2 cellular contexts compared by ENCODE assay signal in the genomic region with DNA sequence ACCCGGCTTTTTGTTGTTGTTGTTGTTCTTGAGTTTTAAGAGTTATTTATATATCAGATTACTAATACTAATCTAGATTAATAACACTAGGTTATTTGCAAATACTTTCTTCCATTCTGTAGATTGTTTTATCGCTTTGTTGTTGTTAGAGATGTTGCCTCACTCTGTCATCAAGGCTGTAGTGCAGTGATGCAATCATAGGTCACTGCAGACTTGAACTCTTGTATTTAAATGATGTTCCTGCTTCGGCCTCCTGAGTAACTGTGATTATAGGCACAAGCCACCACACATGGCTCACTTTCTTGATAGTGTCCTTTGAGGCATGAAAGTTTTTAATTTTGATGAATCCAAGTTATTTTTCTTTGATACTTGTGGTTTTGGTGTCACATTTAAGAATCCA.
A peak's percentile ranks its signal among the peaks of the same experiment; 100 is the strongest.
TF ChIP-seq lines count a peak whose summit lies in the region.

No MANE protein-coding gene starts in this region.

TF ChIP-seq in HepG2, 621 proteins besides CTCF, POLR2A, EP300 and RAD21:
- no peak for TF ChIP-seq ZEB1 (IDR thresholded peaks at IDR 0.05; ENCODE audit: insufficient replicate concordance, low read depth)
- peak; percentile 33; the same call in 1 of the 2 replicates for TF ChIP-seq CEBPB (IDR thresholded peaks at IDR 0.05; ENCODE audit: borderline replicate concordance, low read depth, low read length)
- TF ChIP-seq NR1H2 (CRISPR knock-in tag; IDR thresholded peaks at IDR 0.05; ENCODE audit: borderline replicate concordance, low read depth) = no peak
- TF ChIP-seq ZNF234 (CRISPR knock-in tag; conservative IDR thresholded peaks at IDR 0.05) = no peak
- TF ChIP-seq ZNF784 (CRISPR knock-in tag; IDR thresholded peaks at IDR 0.05; ENCODE audit: borderline replicate concordance) = no peak

TF ChIP-seq in IMR-90, 13 proteins besides CTCF, POLR2A, EP300 and RAD21:
- TF ChIP-seq CEBPB (IDR thresholded peaks at IDR 0.05; ENCODE audit: low read depth, low read length) (0 out of 2 replicates have a peak, but pooled peaks have one; percentile 27), MAZ (IDR thresholded peaks at IDR 0.05; ENCODE audit: borderline replicate concordance, low read depth, low read length) (no peak)
TF ChIP-seq in IMR-90: peak in this region for 1.
